ENCODE assay signal across 13 cellular contexts in genomic region chr16:70635356-70636016, GRCh38. TPM values are rescaled to one million over a fixed set of nuclear protein-coding genes. Genes with fewer than 3 reads are reported as not detected.
DNase-seq lines count a peak whose midpoint lies in the region; ATAC-seq and TF ChIP-seq lines count a peak whose summit lies in the region.
"Had no signal": no experiment of that assay in that cellular context is flagged by ENCODE, and none has a peak within 500 bp of the region (broad histone marks: within the 10 kb centered on the region; RNA-seq: fewer than 3 reads in every experiment).

No MANE protein-coding gene starts in this region.

- peak overlapping the region; percentile 77 to 85 for H3K27ac ChIP-seq in ascending aorta
- H3K27ac ChIP-seq: SK-N-MC had no signal

- no peaks in the 10 kb centered on the region for H3K36me3 ChIP-seq in ascending aorta
- no peaks in the 10 kb centered on the region for H3K36me3 ChIP-seq in skeletal muscle satellite cell (ENCODE audit: insufficient read depth, low read length)

- no peaks in the 10 kb centered on the region for H3K27me3 ChIP-seq in ascending aorta
- no peaks in the 10 kb centered on the region for H3K27me3 ChIP-seq in skeletal muscle satellite cell (ENCODE audit: control insufficient read depth, insufficient read depth, low read length)

- H3K4me1 ChIP-seq in ascending aorta (peaks cover 0 to 21% of the 10 kb centered on the region in 2 donors), skeletal muscle satellite cell (ENCODE audit: control insufficient read depth, insufficient read depth, low read length) (peaks cover 32% of the 10 kb centered on the region)

- intact Hi-C loops in ascending aorta (cut with DNase I): loop anchor here (2.0 kb wide), 1 partner anchor 45 kb away; no protein-coding TSS in a partner anchor

- peak overlapping the region in 1 of 2 donors; percentile 5 for H3K4me3 ChIP-seq in ascending aorta
- no peak overlapping the region for H3K4me3 ChIP-seq in fibroblast of villous mesenchyme (ENCODE audit: low read depth, low read length)
- peak overlapping the region; percentile 61 for H3K4me3 ChIP-seq in skeletal muscle satellite cell (ENCODE audit: low read length)
- H3K4me3 ChIP-seq: SK-N-MC had no signal

- DNase-seq in HS-27A (ENCODE audit: low read depth): peak; percentile 39
- peak in 1 of 2 donors; percentile 84 for DNase-seq in ascending aorta (ENCODE audit: low spot score in 2 of 2)
- peak; percentile 42 for DNase-seq in fibroblast of villous mesenchyme (ENCODE audit: low read depth)
- no peak for DNase-seq in central memory CD4-positive, alpha-beta T cell
- DNase-seq: activated CD4-positive, alpha-beta T cell treated with anti-CD3 and anti-CD28 coated beads, Interleukin-2, amount 10 ng/mL, durations not matched to agents 7 days and 5 days; activated naive CD8-positive, alpha-beta T cell treated with anti-CD3 and anti-CD28 coated beads for 36 hours; foreskin melanocyte; NCI-H510A treated with DMSO at 0.1 percent for 48 hours had no signal

- H3K9me3 ChIP-seq in ascending aorta: peaks cover 0 to 9% of the 10 kb centered on the region in 2 donors
- peaks cover 5% of the 10 kb centered on the region for H3K9me3 ChIP-seq in skeletal muscle satellite cell (replicated peaks; ENCODE audit: low read length)

- H3K9ac ChIP-seq in skeletal muscle satellite cell (ENCODE audit: low read depth, low read length): peak overlapping the region; percentile 76

- ATAC-seq in HG03469 (IDR thresholded peaks at IDR 0.05; ENCODE audit: unreplicated experiment): no peak
- ATAC-seq in activated CD4-positive, CD25-positive, alpha-beta regulatory T cell treated with anti-CD3 and anti-CD28 coated beads, Interleukin-2, amount 50 U/mL, for 24 hours: no peak
- ATAC-seq: stimulated activated effector memory CD8-positive, alpha-beta T cell treated with anti-CD3 and anti-CD28 coated beads, Interleukin-12 subunit alpha, Interleukin-12 subunit beta, amount 100 ng/mL, for 72 hours had no signal

- peak overlapping the region; percentile 79 for H3K4me2 ChIP-seq in skeletal muscle satellite cell (ENCODE audit: low read length)

- TF ChIP-seq CTCF in ascending aorta (IDR thresholded peaks at IDR 0.05): no peak
- TF ChIP-seq CTCF in fibroblast of villous mesenchyme (IDR thresholded peaks at IDR 0.05; ENCODE audit: insufficient read depth, low read depth, low read length): no peak

RNA-seq across cellular contexts. Expression of gene IL34, which starts 10.9 kb away (rescaled TPM):
- total RNA-seq in ascending aorta (116 TPM), fibroblast of villous mesenchyme (1.3 and 1.7 TPM in 2 replicates)
- 0.51 and 1.5 TPM in 2 replicates for total RNA-seq in skeletal muscle satellite cell (2012; rRNA removed)
- total RNA-seq: activated CD4-positive, alpha-beta T cell treated with anti-CD3 and anti-CD28 coated beads, Interleukin-2, amount 10 ng/mL, durations not matched to agents 7 days and 5 days had no signal

RNA-seq across cellular contexts. Expression of gene MTSS2, which starts 50.4 kb away (rescaled TPM):
- total RNA-seq in ascending aorta: 98.6 TPM
- 74.1 and 97.6 TPM in 2 replicates for total RNA-seq in fibroblast of villous mesenchyme
- 17.0 and 25.6 TPM in 2 replicates for total RNA-seq in skeletal muscle satellite cell (2012; rRNA removed)

Comparison
In these comparisons a context has a peak if more than half of its experiments do, and no peak if none do; other contexts are left out.
1. RNA of gene IL34, which starts 10.9 kb away (total RNA-seq): 116 TPM in ascending aorta (single experiment); 1.3 to 1.7 TPM in fibroblast of villous mesenchyme; every median in the first group is over 10 times any median in the second.